In the genomic region with DNA sequence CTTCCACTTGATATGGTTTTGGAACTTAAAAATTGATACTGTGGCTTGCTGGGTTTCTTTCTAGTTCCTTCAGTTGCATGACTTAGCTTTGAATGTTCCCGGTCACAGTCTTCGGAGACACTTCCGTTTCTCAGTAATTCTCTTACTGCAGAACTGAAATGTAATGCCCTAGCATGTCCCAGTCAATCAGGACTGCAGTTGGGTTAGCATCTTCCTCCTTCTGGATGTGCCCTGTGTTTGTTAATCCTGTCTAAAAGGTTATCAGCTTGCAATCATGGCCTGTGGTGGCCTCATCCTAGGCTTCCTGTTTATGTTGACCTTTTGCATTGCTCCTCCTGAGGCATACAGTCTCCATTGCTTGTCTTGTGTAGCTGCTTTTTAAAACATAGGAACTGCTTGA, we compare ENCODE assay signal across 9 cellular contexts.
DNase-seq lines count a peak whose midpoint lies in the region; ATAC-seq and TF ChIP-seq lines count a peak whose summit lies in the region.
"Had no signal": no experiment of that assay in that cellular context is flagged by ENCODE, and none has a peak within 500 bp of the region (broad histone marks: within the 10 kb centered on the region; RNA-seq: fewer than 3 reads in every experiment).

No MANE protein-coding gene starts in this region.

- DNase-seq in choroid plexus epithelial cell (ENCODE audit: low read depth) = peak; percentile 60
- no peak for DNase-seq in activated naive CD4-positive, alpha-beta T cell (lab: John Stamatoyannopoulos, UW)
- DNase-seq in Karpas-422 = no peak
- no peak for DNase-seq in OCI-LY7 (ENCODE audit: low spot score)
- DNase-seq in T-helper 17 cell = no peak

- ATAC-seq in HG03064 (IDR thresholded peaks at IDR 0.05; ENCODE audit: low read depth, unreplicated experiment) = peak; percentile 67
- no peak for ATAC-seq in T-helper 17 cell

- no TSS peak for BruUV-seq in OCI-LY7 (replicated peaks; lab: Mats Ljungman, UMichigan)

- H3K36me3 Mint-ChIP-seq in T-helper 17 cell (ENCODE audit: low read depth) = no peaks in the 10 kb centered on the region

- TF ChIP-seq CTCF in C4-2B (conservative IDR thresholded peaks at IDR 0.05) = no peak
- TF ChIP-seq CTCF in choroid plexus epithelial cell (conservative IDR thresholded peaks at IDR 0.05; ENCODE audit: low read depth, low read length) = no peak
- TF ChIP-seq CTCF in OCI-LY7 (conservative IDR thresholded peaks at IDR 0.05; ENCODE audit: low read length) = no peak

- H3K4me2 ChIP-seq in Karpas-422 (ENCODE audit: low read depth, low read length, poor library complexity, severe bottlenecking) (no peak overlapping the region), OCI-LY7 (ENCODE audit: low read length) (no peak overlapping the region)

- H3K4me1 ChIP-seq in mesodermal cell (ENCODE audit: control insufficient read depth, insufficient read depth, low read length, poor library complexity, severe bottlenecking) = peaks cover 21% of the 10 kb centered on the region
- H3K4me1 ChIP-seq in Karpas-422 (ENCODE audit: low read length) = peaks cover 22% of the 10 kb centered on the region; the same call in 1 of the 2 replicates
- no peaks in the 10 kb centered on the region for H3K4me1 ChIP-seq in OCI-LY7 (ENCODE audit: insufficient read depth, low read length, poor library complexity, severe bottlenecking)

- H3K27ac Mint-ChIP-seq in T-helper 17 cell = no peak overlapping the region

- no peak overlapping the region for H3K9ac ChIP-seq in Karpas-422 (ENCODE audit: low read length)

- H2AFZ ChIP-seq in Karpas-422 (ENCODE audit: low read length) = no peak overlapping the region
- H2AFZ ChIP-seq in OCI-LY7 (ENCODE audit: low read length) = no peak overlapping the region

- H3K4me3 Mint-ChIP-seq in T-helper 17 cell = no peak overlapping the region
- H3K4me3 Mint-ChIP-seq: central memory CD8-positive, alpha-beta T cell had no signal

- H3K27me3 Mint-ChIP-seq in T-helper 17 cell = no peaks in the 10 kb centered on the region
- H3K27me3 Mint-ChIP-seq: central memory CD8-positive, alpha-beta T cell had no signal

- H3K4me1 Mint-ChIP-seq in T-helper 17 cell = peaks cover 12% of the 10 kb centered on the region

- H3K9me3 ChIP-seq in mesodermal cell (ENCODE audit: control insufficient read depth, low read length) (no peaks in the 10 kb centered on the region), Karpas-422 (ENCODE audit: low read length) (no peaks in the 10 kb centered on the region), OCI-LY7 (ENCODE audit: low read length) (no peaks in the 10 kb centered on the region), T-helper 17 cell (ENCODE audit: control insufficient read depth, low read length, poor library complexity, severe bottlenecking) (no peaks in the 10 kb centered on the region)

- no peaks in the 10 kb centered on the region for H3K9me2 ChIP-seq in Karpas-422 (replicated peaks; ENCODE audit: insufficient read depth, low read length)
- no peaks in the 10 kb centered on the region for H3K9me2 ChIP-seq in OCI-LY7 (ENCODE audit: insufficient read depth, low read length)

- no peaks in the 10 kb centered on the region for H3K79me2 ChIP-seq in Karpas-422 (ENCODE audit: low read length)
- no peaks in the 10 kb centered on the region for H3K79me2 ChIP-seq in OCI-LY7 (ENCODE audit: insufficient read depth, low read depth, low read length)

- peaks cover 3% of the 10 kb centered on the region; the same call in 1 of the 2 replicates for H3K27me3 ChIP-seq in Karpas-422 (ENCODE audit: low read length)

- H3K4me3 ChIP-seq in choroid plexus epithelial cell (ENCODE audit: low read depth, low read length) (peak overlapping the region; percentile 15), mesodermal cell (ENCODE audit: extremely low read depth, insufficient read depth, low read length, poor library complexity, severe bottlenecking) (no peak overlapping the region), Karpas-422 (ENCODE audit: low read length) (no peak overlapping the region), OCI-LY7 (ENCODE audit: low read depth, low read length, poor library complexity, severe bottlenecking) (no peak overlapping the region)

- CTCF ChIA-PET in OCI-LY7 (lab: Charles Lee; ENCODE audit: unreplicated experiment) = no interaction called here

- peaks cover 7% of the 10 kb centered on the region for H3K36me3 ChIP-seq in mesodermal cell (ENCODE audit: control insufficient read depth, insufficient read depth, low read length)
- H3K36me3 ChIP-seq in Karpas-422 (ENCODE audit: insufficient read depth, low read length) = no peaks in the 10 kb centered on the region
- no peaks in the 10 kb centered on the region for H3K36me3 ChIP-seq in OCI-LY7 (ENCODE audit: insufficient read depth, low read length)

- intact Hi-C loops in OCI-LY7 (cut with micrococcal nuclease; ENCODE audit: unreplicated experiment) = no loop called here

- H4K20me1 ChIP-seq in Karpas-422 (ENCODE audit: insufficient read depth, low read depth, low read length) (no peaks in the 10 kb centered on the region), OCI-LY7 (ENCODE audit: insufficient read depth, low read length) (no peaks in the 10 kb centered on the region)

- H3K27ac ChIP-seq in C4-2B = peak overlapping the region; percentile 52; the same call in 1 of the 2 replicates
- peak overlapping the region; percentile 92 for H3K27ac ChIP-seq in mesodermal cell (ENCODE audit: low read depth, low read length, severe bottlenecking)
- no peak overlapping the region for H3K27ac ChIP-seq in Karpas-422 (ENCODE audit: low read length)
- no peak overlapping the region for H3K27ac ChIP-seq in OCI-LY7 (ENCODE audit: low read depth, low read length, poor library complexity, severe bottlenecking)

- POLR2A ChIA-PET in OCI-LY7 (lab: Charles Lee) = interaction anchor here (1.5 kb wide), 1 partner anchor 12 kb away, joined by 4 read pairs; no protein-coding TSS in a partner anchor

- 87 to 100% methylated on average over 3 of the region's 3 CpGs for WGBS in mesodermal cell (ENCODE audit: insufficient coverage in 2 of 2), 2 experiments

Comparison
In these comparisons a context has a peak if more than half of its experiments do, and no peak if none do; other contexts are left out.
1. H3K27ac ChIP-seq: peak in C4-2B (single experiment) and mesodermal cell (single experiment); none in Karpas-422 (single experiment) and OCI-LY7 (single experiment).